8 cellular contexts compared by ENCODE assay signal in genomic region chr17:50210249-50211225, GRCh38. TPM values are rescaled to one million over a fixed set of nuclear protein-coding genes. Genes with fewer than 3 reads are reported as not detected.
DNase-seq lines count a peak whose midpoint lies in the region; FAIRE-seq and TF ChIP-seq lines count a peak whose summit lies in the region.

No MANE protein-coding gene starts in this region.

- DNase-seq in H7, result peak; percentile 86
- peak; percentile 98 for DNase-seq in astrocyte (ENCODE audit: low read depth)
- peak; percentile 65 for DNase-seq in iPS-NIHi11 (ENCODE audit: low spot score)
- peak; percentile 92 for DNase-seq in smooth muscle cell of the brain vasculature (ENCODE audit: low read depth, low spot score)
- DNase-seq in activated gamma-delta T cell treated with Interleukin-2 at 50 U/mL for 16 hours, result no peak
- DNase-seq in NCI-H146 treated with DMSO at 0.1 percent for 48 hours (lab: John Stamatoyannopoulos, UW; ENCODE audit: unreplicated experiment), result no peak
- DNase-seq in NCI-H2171 (lab: John Stamatoyannopoulos, UW), result no peak
- no peak for DNase-seq in NCI-H1417 (lab: John Stamatoyannopoulos, UW)

- H3K36me3 ChIP-seq in H7 (replicated peaks; ENCODE audit: control insufficient read depth, insufficient read depth, low read length) (no peaks in the 10 kb centered on the region), astrocyte (ENCODE audit: insufficient read depth, low read length) (no peaks in the 10 kb centered on the region)

- peaks cover 36% of the 10 kb centered on the region for H3K79me2 ChIP-seq in astrocyte (ENCODE audit: insufficient read depth, low read length)

- peaks cover 79% of the 10 kb centered on the region for H3K4me1 Mint-ChIP-seq in astrocyte (ENCODE audit: low read depth, unreplicated experiment)

- H4K20me1 ChIP-seq in astrocyte (ENCODE audit: insufficient read depth, low read length), result no peaks in the 10 kb centered on the region

- H3K27ac ChIP-seq in astrocyte (ENCODE audit: low read depth, low read length), result peak overlapping the region; percentile 100

- H3K4me1 ChIP-seq in astrocyte (ENCODE audit: insufficient read depth, low read length), result peaks cover 69% of the 10 kb centered on the region

- H3K4me3 ChIP-seq in H7 (ENCODE audit: insufficient read depth, low read depth, low read length), result no peak overlapping the region; the same call in 1 of the 2 replicates
- peak overlapping the region; percentile 30 for H3K4me3 ChIP-seq in astrocyte (ENCODE audit: insufficient read depth, low read depth, low read length)

- no peaks in the 10 kb centered on the region for H3K27me3 Mint-ChIP-seq in astrocyte (ENCODE audit: low read depth, unreplicated experiment)

- peak overlapping the region; percentile 100 for H3K27ac Mint-ChIP-seq in astrocyte (ENCODE audit: unreplicated experiment)

- peaks cover 5% of the 10 kb centered on the region for H3K36me3 Mint-ChIP-seq in astrocyte (ENCODE audit: low read depth, unreplicated experiment)

- H3K9ac ChIP-seq in astrocyte (ENCODE audit: low read length), result peak overlapping the region; percentile 96

- H3K27me3 ChIP-seq in H7 (ENCODE audit: control insufficient read depth, insufficient read depth, low read length) (peaks cover under 1% of the 10 kb centered on the region; the same call in 1 of the 2 replicates), astrocyte (ENCODE audit: insufficient read depth, low read length) (no peaks in the 10 kb centered on the region)

- FAIRE-seq in astrocyte (lab: Jason Lieb, UNC), result peak; percentile 78

- H3K4me3 Mint-ChIP-seq in astrocyte (ENCODE audit: unreplicated experiment), result peak overlapping the region; percentile 71

- H3K9me3 ChIP-seq in astrocyte (ENCODE audit: insufficient read depth, low read depth, low read length), result no peaks in the 10 kb centered on the region

- peak overlapping the region; percentile 82 for H3K4me2 ChIP-seq in astrocyte (ENCODE audit: low read length)

- no peaks in the 10 kb centered on the region for H3K9me3 Mint-ChIP-seq in astrocyte (ENCODE audit: unreplicated experiment)

- no peak overlapping the region for H2AFZ ChIP-seq in astrocyte (ENCODE audit: low read depth, low read length)

- no peak for TF ChIP-seq CTCF in astrocyte (IDR thresholded peaks at IDR 0.05; ENCODE audit: insufficient read depth, low read depth, low read length)

RNA-seq across cellular contexts. Expression of gene COL1A1, which starts 9.1 kb away (rescaled TPM):
- 8.2 and 9.4 TPM in 2 replicates for total RNA-seq in H7 (2014; rRNA removed; shearing (Covaris generic))
- 12,796 and 18,656 TPM in 2 replicates for total RNA-seq in astrocyte

RNA-seq across cellular contexts. Expression of gene SGCA, which starts 44.7 kb away (rescaled TPM):
- total RNA-seq in H7 (2014; rRNA removed; shearing (Covaris generic)), result 0.52 and 1.1 TPM in 2 replicates
- total RNA-seq in astrocyte, result 0.32 TPM in 1 of 2 replicates, not detected in the other

Comparison
In these comparisons a context has a peak if more than half of its experiments do, and no peak if none do; other contexts are left out.
1. DNase-seq: peak in H7 (single experiment), astrocyte (single experiment), iPS-NIHi11 (single experiment) and smooth muscle cell of the brain vasculature (single experiment); none in activated gamma-delta T cell treated with Interleukin-2 at 50 U/mL for 16 hours (single experiment), NCI-H146 treated with DMSO at 0.1 percent for 48 hours (single experiment), NCI-H2171 (single experiment) and NCI-H1417 (0 of 3).
2. RNA of gene COL1A1, which starts 9.1 kb away (total RNA-seq): 12,796 to 18,656 TPM in astrocyte; 8.2 to 9.4 TPM in H7; every median in the first group is over 1,000 times any median in the second.